22 cellular contexts compared by ENCODE assay signal in genomic region chr3:40645883-40646282, GRCh38.
A peak's percentile ranks its signal among the peaks of the same experiment; 100 is the strongest.
DNase-seq lines count a peak whose midpoint lies in the region; ATAC-seq and TF ChIP-seq lines count a peak whose summit lies in the region.
"Had no signal": no experiment of that assay in that cellular context is flagged by ENCODE, and none has a peak within 500 bp of the region (broad histone marks: within the 10 kb centered on the region; RNA-seq: fewer than 3 reads in every experiment).

No MANE protein-coding gene starts in this region.

- H3K36me3 ChIP-seq in tibial nerve = no peaks in the 10 kb centered on the region
- H3K36me3 ChIP-seq: brain microvascular endothelial cell, colonic mucosa, neutrophil had no signal

- peak; percentile 1 to 4 for DNase-seq in NCI-H2081 (lab: John Stamatoyannopoulos, UW)
- no peak for DNase-seq in NCI-H2081 treated with DMSO at 0.1 percent for 48 hours (lab: John Stamatoyannopoulos, UW)
- peak; percentile 23 for DNase-seq in astrocyte of the spinal cord (ENCODE audit: low read depth, low spot score)
- DNase-seq in memory B cell (ENCODE audit: low spot score in 2 of 2) = no peak
- DNase-seq in tibial nerve (ENCODE audit: low spot score in 2 of 2) = peak; percentile 25 to 52
- DNase-seq in head of caudate nucleus = no peak
- DNase-seq in occipital lobe (lab: John Stamatoyannopoulos, UW) = no peak
- no peak for DNase-seq in foreskin keratinocyte
- DNase-seq: activated CD4-positive, alpha-beta T cell treated with anti-CD3 and anti-CD28 coated beads, Interleukin-2, amount 50 U/mL, for 48 hours; activated CD4-positive, CD25-positive, alpha-beta regulatory T cell; activated CD8-positive, alpha-beta memory T cell treated with anti-CD3 and anti-CD28 coated beads, Interleukin-2, amount 50 U/mL, for 48 hours; brain microvascular endothelial cell; CD8-positive, alpha-beta memory T cell; colonic mucosa; effector memory CD8-positive, alpha-beta T cell; KG1; left ventricle myocardium superior; NCI-H1930; NCI-H510A treated with DMSO at 0.1 percent for 48 hours; stimulated activated naive CD8-positive, alpha-beta T cell treated with anti-CD3 and anti-CD28 coated beads, Interleukin-15, amount 100 ng/mL, for 72 hours had no signal

- no peaks in the 10 kb centered on the region for H3K9me3 ChIP-seq in tibial nerve
- H3K9me3 ChIP-seq: colonic mucosa, neutrophil had no signal

- intact Hi-C loops in head of caudate nucleus (cut with DNase I) = no loop called here

- H3K27me3 ChIP-seq in tibial nerve (no peaks in the 10 kb centered on the region), foreskin keratinocyte (no peaks in the 10 kb centered on the region)
- H3K27me3 ChIP-seq: brain microvascular endothelial cell, colonic mucosa, neutrophil had no signal

- no peak for ATAC-seq in memory B cell (ENCODE audit: low read depth)
- ATAC-seq in foreskin keratinocyte = no peak
- ATAC-seq: effector memory CD8-positive, alpha-beta T cell; left ventricle myocardium superior; stimulated activated naive CD8-positive, alpha-beta T cell treated with anti-CD3 and anti-CD28 coated beads, Interleukin-15, amount 100 ng/mL, for 72 hours had no signal

- H3K4me3 ChIP-seq in astrocyte of the spinal cord (ENCODE audit: low read depth, low read length) (no peak overlapping the region), tibial nerve (no peak overlapping the region)
- H3K4me3 ChIP-seq: colonic mucosa had no signal

- no peak overlapping the region for H3K4me3 Mint-ChIP-seq in memory B cell
- H3K4me3 Mint-ChIP-seq: CD8-positive, alpha-beta memory T cell; effector memory CD8-positive, alpha-beta T cell; stimulated activated naive CD8-positive, alpha-beta T cell treated with anti-CD3 and anti-CD28 coated beads, Interleukin-15, amount 100 ng/mL, for 72 hours; type B pancreatic cell had no signal

- H3K4me1 ChIP-seq in tibial nerve = peaks cover 0 to 7% (median 0%) of the 10 kb centered on the region in 4 donors
- no peaks in the 10 kb centered on the region for H3K4me1 ChIP-seq in foreskin keratinocyte
- H3K4me1 ChIP-seq: colonic mucosa had no signal

- peak overlapping the region; percentile 57 for H3K27ac Mint-ChIP-seq in memory B cell
- H3K27ac Mint-ChIP-seq: CD8-positive, alpha-beta memory T cell; effector memory CD8-positive, alpha-beta T cell; stimulated activated naive CD8-positive, alpha-beta T cell treated with anti-CD3 and anti-CD28 coated beads, Interleukin-15, amount 100 ng/mL, for 72 hours; type B pancreatic cell had no signal

- H3K27ac ChIP-seq in tibial nerve = no peak overlapping the region
- no peak overlapping the region for H3K27ac ChIP-seq in foreskin keratinocyte
- H3K27ac ChIP-seq: brain microvascular endothelial cell, colonic mucosa, neutrophil had no signal

- H3K27me3 Mint-ChIP-seq in memory B cell = no peaks in the 10 kb centered on the region

- TF ChIP-seq CTCF in astrocyte of the spinal cord (IDR thresholded peaks at IDR 0.05; ENCODE audit: low read depth, low read length) = no peak
- no peak for TF ChIP-seq CTCF in tibial nerve (IDR thresholded peaks at IDR 0.05)
- TF ChIP-seq CTCF in foreskin keratinocyte (conservative IDR thresholded peaks at IDR 0.05) = no peak

- peaks cover 3% of the 10 kb centered on the region for H3K9me3 Mint-ChIP-seq in memory B cell
- H3K9me3 Mint-ChIP-seq: CD8-positive, alpha-beta memory T cell; effector memory CD8-positive, alpha-beta T cell; stimulated activated naive CD8-positive, alpha-beta T cell treated with anti-CD3 and anti-CD28 coated beads, Interleukin-15, amount 100 ng/mL, for 72 hours had no signal

- H3K4me1 Mint-ChIP-seq in memory B cell = peaks cover 18% of the 10 kb centered on the region
- H3K4me1 Mint-ChIP-seq: CD8-positive, alpha-beta memory T cell; stimulated activated naive CD8-positive, alpha-beta T cell treated with anti-CD3 and anti-CD28 coated beads, Interleukin-15, amount 100 ng/mL, for 72 hours had no signal

- 51 to 55% methylated on average over 3 of the region's 3 CpGs for WGBS in tibial nerve, 2 donors

- in situ Hi-C loops in astrocyte of the spinal cord (cut with HindIII; ENCODE audit: low sequenced_read_pairs) = no loop called here

- peaks cover 17% of the 10 kb centered on the region for H3K36me3 Mint-ChIP-seq in memory B cell
- H3K36me3 Mint-ChIP-seq: CD8-positive, alpha-beta memory T cell; type B pancreatic cell had no signal

- no peak for TF ChIP-seq POLR2A in tibial nerve (IDR thresholded peaks at IDR 0.05)

- peak in 1 of 2 donors; percentile 8 for TF ChIP-seq EP300 in tibial nerve (IDR thresholded peaks at IDR 0.05)

Comparison
In these comparisons a context has a peak if more than half of its experiments do, and no peak if none do; other contexts are left out.
1. DNase-seq: peak in NCI-H2081 (2 of 2), astrocyte of the spinal cord (single experiment) and tibial nerve (2 of 2); none in NCI-H2081 treated with DMSO at 0.1 percent for 48 hours (single experiment), memory B cell (0 of 2), head of caudate nucleus (0 of 42), occipital lobe (single experiment) and foreskin keratinocyte (0 of 2).